1 cellular context compared by ENCODE assay signal in the genomic region with DNA sequence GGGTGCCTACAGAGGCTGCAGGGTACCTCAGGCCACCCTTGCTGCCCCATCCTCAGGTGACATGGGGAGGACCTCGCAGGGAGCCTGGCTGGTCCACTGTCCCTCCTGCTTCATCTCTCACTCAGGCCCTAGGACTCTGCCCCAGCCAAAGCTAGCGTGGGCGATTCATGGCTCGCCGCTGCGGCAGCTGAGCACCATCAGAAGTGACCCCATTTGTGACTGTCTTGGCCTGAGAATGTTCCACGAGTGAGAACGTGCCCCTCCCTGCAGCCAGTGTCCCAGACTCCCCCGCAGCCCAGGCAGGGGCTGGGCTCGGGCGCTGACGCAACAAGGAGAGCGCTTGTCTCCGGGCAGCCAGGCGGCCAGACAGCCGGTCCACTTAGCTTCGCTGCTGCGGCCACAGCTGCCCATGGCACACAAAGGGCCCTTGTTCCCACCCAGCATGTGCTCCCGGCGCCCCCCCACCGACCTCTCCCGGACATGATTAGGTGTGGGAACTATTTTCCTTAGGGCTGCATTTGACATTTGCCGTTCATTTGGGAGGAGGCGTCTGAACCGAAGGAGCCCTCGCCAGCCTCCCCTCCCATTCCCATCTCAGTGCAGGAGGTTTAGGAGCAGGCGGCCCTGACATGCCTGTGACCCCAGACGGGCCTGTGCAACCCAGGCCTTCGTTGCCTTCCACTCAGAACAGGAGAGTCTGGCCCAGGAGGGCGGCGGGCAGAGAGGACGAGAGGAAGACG.
TF ChIP-seq lines count a peak whose summit lies in the region.

No MANE protein-coding gene starts in this region.

TF ChIP-seq in HepG2, 621 proteins besides CTCF, POLR2A, EP300 and RAD21 (continued from another document and continues in another):
- TF ChIP-seq ZNF451 (CRISPR knock-in tag; IDR thresholded peaks at IDR 0.05): 0 out of 2 replicates have a peak, but pooled peaks have one; percentile 41
- no peak for TF ChIP-seq TCF12 (IDR thresholded peaks at IDR 0.05)
- TF ChIP-seq TCF12 (CRISPR knock-in tag; IDR thresholded peaks at IDR 0.05): no peak
- peak; percentile 63; the same call in 1 of the 2 replicates for TF ChIP-seq REPIN1 (CRISPR knock-in tag; IDR thresholded peaks at IDR 0.05; ENCODE audit: borderline replicate concordance, low read depth)
- TF ChIP-seq, protein P1, sequence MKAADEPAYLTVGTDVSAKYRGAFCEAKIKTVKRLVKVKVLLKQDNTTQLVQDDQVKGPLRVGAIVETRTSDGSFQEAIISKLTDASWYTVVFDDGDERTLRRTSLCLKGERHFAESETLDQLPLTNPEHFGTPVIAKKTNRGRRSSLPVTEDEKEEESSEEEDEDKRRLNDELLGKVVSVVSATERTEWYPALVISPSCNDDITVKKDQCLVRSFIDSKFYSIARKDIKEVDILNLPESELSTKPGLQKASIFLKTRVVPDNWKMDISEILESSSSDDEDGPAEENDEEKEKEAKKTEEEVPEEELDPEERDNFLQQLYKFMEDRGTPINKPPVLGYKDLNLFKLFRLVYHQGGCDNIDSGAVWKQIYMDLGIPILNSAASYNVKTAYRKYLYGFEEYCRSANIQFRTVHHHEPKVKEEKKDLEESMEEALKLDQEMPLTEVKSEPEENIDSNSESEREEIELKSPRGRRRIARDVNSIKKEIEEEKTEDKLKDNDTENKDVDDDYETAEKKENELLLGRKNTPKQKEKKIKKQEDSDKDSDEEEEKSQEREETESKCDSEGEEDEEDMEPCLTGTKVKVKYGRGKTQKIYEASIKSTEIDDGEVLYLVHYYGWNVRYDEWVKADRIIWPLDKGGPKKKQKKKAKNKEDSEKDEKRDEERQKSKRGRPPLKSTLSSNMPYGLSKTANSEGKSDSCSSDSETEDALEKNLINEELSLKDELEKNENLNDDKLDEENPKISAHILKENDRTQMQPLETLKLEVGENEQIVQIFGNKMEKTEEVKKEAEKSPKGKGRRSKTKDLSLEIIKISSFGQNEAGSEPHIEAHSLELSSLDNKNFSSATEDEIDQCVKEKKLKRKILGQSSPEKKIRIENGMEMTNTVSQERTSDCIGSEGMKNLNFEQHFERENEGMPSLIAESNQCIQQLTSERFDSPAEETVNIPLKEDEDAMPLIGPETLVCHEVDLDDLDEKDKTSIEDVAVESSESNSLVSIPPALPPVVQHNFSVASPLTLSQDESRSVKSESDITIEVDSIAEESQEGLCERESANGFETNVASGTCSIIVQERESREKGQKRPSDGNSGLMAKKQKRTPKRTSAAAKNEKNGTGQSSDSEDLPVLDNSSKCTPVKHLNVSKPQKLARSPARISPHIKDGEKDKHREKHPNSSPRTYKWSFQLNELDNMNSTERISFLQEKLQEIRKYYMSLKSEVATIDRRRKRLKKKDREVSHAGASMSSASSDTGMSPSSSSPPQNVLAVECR (CRISPR knock-in tag; IDR thresholded peaks at IDR 0.05; ENCODE audit: borderline replicate concordance): peak; percentile 36; the same call in 1 of the 2 replicates
- TF ChIP-seq ZNF678 (CRISPR knock-in tag; IDR thresholded peaks at IDR 0.05): peak; percentile 45; the same call in 1 of the 2 replicates
- TF ChIP-seq GMEB1 (CRISPR knock-in tag; IDR thresholded peaks at IDR 0.05; ENCODE audit: borderline replicate concordance): peak; percentile 61
- TF ChIP-seq ZNF564 (CRISPR knock-in tag; IDR thresholded peaks at IDR 0.05): no peak
- no peak for TF ChIP-seq GTF2F1 (IDR thresholded peaks at IDR 0.05; ENCODE audit: low read length)
- TF ChIP-seq KLF15 (CRISPR knock-in tag; IDR thresholded peaks at IDR 0.05; ENCODE audit: borderline replicate concordance): no peak
- TF ChIP-seq ZNF572 (CRISPR knock-in tag; IDR thresholded peaks at IDR 0.05): no peak
- no peak for TF ChIP-seq CBX1 (IDR thresholded peaks at IDR 0.05; ENCODE audit: low read depth)
- TF ChIP-seq SP4 (CRISPR knock-in tag; IDR thresholded peaks at IDR 0.05): peak; percentile 61; the same call in 1 of the 2 replicates
- TF ChIP-seq RCOR2 (CRISPR knock-in tag; IDR thresholded peaks at IDR 0.05): 0 out of 2 replicates have a peak, but pooled peaks have one; percentile 28
- peak; percentile 71 for TF ChIP-seq RXRA (CRISPR knock-in tag; IDR thresholded peaks at IDR 0.05)
- TF ChIP-seq ZNF230 (CRISPR knock-in tag; IDR thresholded peaks at IDR 0.05): 0 out of 2 replicates have a peak, but pooled peaks have one; percentile 77
- TF ChIP-seq, protein P2, sequence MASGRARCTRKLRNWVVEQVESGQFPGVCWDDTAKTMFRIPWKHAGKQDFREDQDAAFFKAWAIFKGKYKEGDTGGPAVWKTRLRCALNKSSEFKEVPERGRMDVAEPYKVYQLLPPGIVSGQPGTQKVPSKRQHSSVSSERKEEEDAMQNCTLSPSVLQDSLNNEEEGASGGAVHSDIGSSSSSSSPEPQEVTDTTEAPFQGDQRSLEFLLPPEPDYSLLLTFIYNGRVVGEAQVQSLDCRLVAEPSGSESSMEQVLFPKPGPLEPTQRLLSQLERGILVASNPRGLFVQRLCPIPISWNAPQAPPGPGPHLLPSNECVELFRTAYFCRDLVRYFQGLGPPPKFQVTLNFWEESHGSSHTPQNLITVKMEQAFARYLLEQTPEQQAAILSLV (CRISPR knock-in tag; IDR thresholded peaks at IDR 0.05; ENCODE audit: borderline replicate concordance): no peak; the same call in 1 of the 2 replicates
- TF ChIP-seq TBX2 (CRISPR knock-in tag; IDR thresholded peaks at IDR 0.05; ENCODE audit: borderline replicate concordance): peak; percentile 82
- no peak for TF ChIP-seq BCLAF1 (IDR thresholded peaks at IDR 0.05)
- peak; percentile 82 for TF ChIP-seq ZBTB7B (CRISPR knock-in tag; IDR thresholded peaks at IDR 0.05)
- TF ChIP-seq FOXK1 (CRISPR knock-in tag; IDR thresholded peaks at IDR 0.05; ENCODE audit: borderline replicate concordance, low read depth): no peak
- TF ChIP-seq BCL6 (CRISPR knock-in tag; IDR thresholded peaks at IDR 0.05): peak; percentile 71; the same call in 1 of the 2 replicates
- TF ChIP-seq NFE2 (CRISPR knock-in tag; IDR thresholded peaks at IDR 0.05): no peak
- TF ChIP-seq ZNF276 (CRISPR knock-in tag; IDR thresholded peaks at IDR 0.05; ENCODE audit: low read depth): 0 out of 2 replicates have a peak, but pooled peaks have one; percentile 51
- no peak for TF ChIP-seq NFIC (IDR thresholded peaks at IDR 0.05; ENCODE audit: low read length)
- TF ChIP-seq PBX3 (CRISPR knock-in tag; IDR thresholded peaks at IDR 0.05; ENCODE audit: borderline replicate concordance): no peak
- TF ChIP-seq, protein P3, sequence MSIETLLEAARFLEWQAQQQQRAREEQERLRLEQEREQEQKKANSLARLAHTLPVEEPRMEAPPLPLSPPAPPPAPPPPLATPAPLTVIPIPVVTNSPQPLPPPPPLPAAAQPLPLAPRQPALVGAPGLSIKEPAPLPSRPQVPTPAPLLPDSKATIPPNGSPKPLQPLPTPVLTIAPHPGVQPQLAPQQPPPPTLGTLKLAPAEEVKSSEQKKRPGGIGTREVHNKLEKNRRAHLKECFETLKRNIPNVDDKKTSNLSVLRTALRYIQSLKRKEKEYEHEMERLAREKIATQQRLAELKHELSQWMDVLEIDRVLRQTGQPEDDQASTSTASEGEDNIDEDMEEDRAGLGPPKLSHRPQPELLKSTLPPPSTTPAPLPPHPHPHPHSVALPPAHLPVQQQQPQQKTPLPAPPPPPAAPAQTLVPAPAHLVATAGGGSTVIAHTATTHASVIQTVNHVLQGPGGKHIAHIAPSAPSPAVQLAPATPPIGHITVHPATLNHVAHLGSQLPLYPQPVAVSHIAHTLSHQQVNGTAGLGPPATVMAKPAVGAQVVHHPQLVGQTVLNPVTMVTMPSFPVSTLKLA (IDR thresholded peaks at IDR 0.05): no peak
- TF ChIP-seq SMAD9 (CRISPR knock-in tag; IDR thresholded peaks at IDR 0.05): no peak
- TF ChIP-seq ZBTB20 (CRISPR knock-in tag; IDR thresholded peaks at IDR 0.05; ENCODE audit: borderline replicate concordance, low read depth): no peak
- TF ChIP-seq NONO (IDR thresholded peaks at IDR 0.05): no peak
- TF ChIP-seq NONO (CRISPR knock-in tag; conservative IDR thresholded peaks at IDR 0.05): peak; percentile 81; the same call in 1 of the 2 replicates
- TF ChIP-seq LBX2 (CRISPR knock-in tag; IDR thresholded peaks at IDR 0.05; ENCODE audit: borderline replicate concordance): no peak
- 0 out of 2 replicates have a peak, but pooled peaks have one; percentile 11 for TF ChIP-seq ZNF205 (CRISPR knock-in tag; IDR thresholded peaks at IDR 0.05)
- TF ChIP-seq MLLT10 (CRISPR knock-in tag; IDR thresholded peaks at IDR 0.05): no peak
- no peak for TF ChIP-seq ZNF570 (CRISPR knock-in tag; IDR thresholded peaks at IDR 0.05; ENCODE audit: borderline replicate concordance)
- TF ChIP-seq ELF3 (CRISPR knock-in tag; IDR thresholded peaks at IDR 0.05): 0 out of 2 replicates have a peak, but pooled peaks have one; percentile 15
- no peak; the same call in 1 of the 2 replicates for TF ChIP-seq ZNF225 (CRISPR knock-in tag; IDR thresholded peaks at IDR 0.05)
- TF ChIP-seq ZNF549 (CRISPR knock-in tag; IDR thresholded peaks at IDR 0.05): no peak
- TF ChIP-seq, protein P4, sequence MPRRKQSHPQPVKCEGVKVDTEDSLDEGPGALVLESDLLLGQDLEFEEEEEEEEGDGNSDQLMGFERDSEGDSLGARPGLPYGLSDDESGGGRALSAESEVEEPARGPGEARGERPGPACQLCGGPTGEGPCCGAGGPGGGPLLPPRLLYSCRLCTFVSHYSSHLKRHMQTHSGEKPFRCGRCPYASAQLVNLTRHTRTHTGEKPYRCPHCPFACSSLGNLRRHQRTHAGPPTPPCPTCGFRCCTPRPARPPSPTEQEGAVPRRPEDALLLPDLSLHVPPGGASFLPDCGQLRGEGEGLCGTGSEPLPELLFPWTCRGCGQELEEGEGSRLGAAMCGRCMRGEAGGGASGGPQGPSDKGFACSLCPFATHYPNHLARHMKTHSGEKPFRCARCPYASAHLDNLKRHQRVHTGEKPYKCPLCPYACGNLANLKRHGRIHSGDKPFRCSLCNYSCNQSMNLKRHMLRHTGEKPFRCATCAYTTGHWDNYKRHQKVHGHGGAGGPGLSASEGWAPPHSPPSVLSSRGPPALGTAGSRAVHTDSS (CRISPR knock-in tag; conservative IDR thresholded peaks at IDR 0.05): peak; percentile 88; the same call in 1 of the 2 replicates
- TF ChIP-seq GABPA (IDR thresholded peaks at IDR 0.05; ENCODE audit: low read depth, low read length): no peak
- TF ChIP-seq GABPA (CRISPR knock-in tag; IDR thresholded peaks at IDR 0.05; ENCODE audit: low read depth): no peak
- no peak; the same call in 1 of the 2 replicates for TF ChIP-seq ZNF891 (CRISPR knock-in tag; IDR thresholded peaks at IDR 0.05)
- TF ChIP-seq PITX1 (CRISPR knock-in tag; IDR thresholded peaks at IDR 0.05): no peak; the same call in 1 of the 2 replicates
- TF ChIP-seq, protein P5, sequence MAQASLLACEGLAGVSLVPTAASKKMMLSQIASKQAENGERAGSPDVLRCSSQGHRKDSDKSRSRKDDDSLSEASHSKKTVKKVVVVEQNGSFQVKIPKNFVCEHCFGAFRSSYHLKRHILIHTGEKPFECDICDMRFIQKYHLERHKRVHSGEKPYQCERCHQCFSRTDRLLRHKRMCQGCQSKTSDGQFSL (CRISPR knock-in tag; IDR thresholded peaks at IDR 0.05): peak; percentile 98
- no peak for TF ChIP-seq GPN1 (CRISPR knock-in tag; IDR thresholded peaks at IDR 0.05; ENCODE audit: borderline replicate concordance)
